21 cellular contexts compared by ENCODE assay signal in the genomic region with DNA sequence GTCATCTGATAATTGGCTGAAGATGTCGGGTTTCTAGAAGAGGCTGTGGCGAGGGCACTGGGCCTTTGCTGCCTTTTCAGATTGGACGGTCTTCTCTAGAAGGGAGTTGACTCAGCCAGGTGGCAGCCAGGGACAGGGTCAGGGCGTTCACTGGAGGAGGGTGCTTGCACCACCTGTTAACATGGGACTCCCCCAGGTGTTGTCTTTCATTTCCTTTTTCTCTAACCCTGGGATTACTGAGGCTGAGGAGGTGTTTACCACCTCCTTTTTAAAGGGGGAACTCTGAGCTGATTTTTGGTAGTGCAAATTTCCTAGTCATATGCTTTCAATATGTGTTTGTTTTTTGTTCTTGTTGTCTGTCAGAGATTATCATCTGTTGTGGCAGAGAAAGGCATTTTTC. TPM values are rescaled to one million over a fixed set of nuclear protein-coding genes. Genes with fewer than 3 reads are reported as not detected.
DNase-seq lines count a peak whose midpoint lies in the region; ATAC-seq, FAIRE-seq and TF ChIP-seq lines count a peak whose summit lies in the region.
"Had no signal": no experiment of that assay in that cellular context is flagged by ENCODE, and none has a peak within 500 bp of the region (broad histone marks: within the 10 kb centered on the region; RNA-seq: fewer than 3 reads in every experiment).

No MANE protein-coding gene starts in this region.

- no peak overlapping the region for H2AK5ac ChIP-seq in H9 (ENCODE audit: insufficient read length, low read length)
- no peak overlapping the region for H2AK5ac ChIP-seq in trophoblast cell (ENCODE audit: low read length)

- H3K4me3 Mint-ChIP-seq in H9 = no peak overlapping the region
- H3K4me3 Mint-ChIP-seq in activated T-helper 1 cell treated with anti-CD3 and anti-CD28 coated beads, Interleukin-12 subunit alpha, Interleukin-12 subunit beta, Interleukin-2, Interleukin-4 antibody, amounts not matched to agents 30 ng/mL and 10 ng/mL and 1 ng/mL, durations not matched to agents 14 hours and 24 hours and 36 hours = no peak overlapping the region
- H3K4me3 Mint-ChIP-seq: T-cell had no signal

- H3K36me3 Mint-ChIP-seq in H9 (ENCODE audit: insufficient read depth in 1 of 3, low read depth in 3 of 3) = peaks cover 0 to 24% (median 9%) of the 10 kb centered on the region in 3 experiments; a peak in 5 of 7 replicates
- H3K36me3 Mint-ChIP-seq in activated T-helper 1 cell treated with anti-CD3 and anti-CD28 coated beads, Interleukin-12 subunit alpha, Interleukin-12 subunit beta, Interleukin-2, Interleukin-4 antibody, amounts not matched to agents 30 ng/mL and 10 ng/mL and 1 ng/mL, durations not matched to agents 14 hours and 24 hours and 36 hours (ENCODE audit: low read depth) = no peaks in the 10 kb centered on the region
- H3K36me3 Mint-ChIP-seq: T-cell had no signal

- ATAC-seq in stimulated activated naive CD8-positive, alpha-beta T cell treated with anti-CD3 and anti-CD28 coated beads, Interleukin-15, Interleukin-2, amounts not matched to agents 100 U/mL and 50 U/mL, for 24 hours = no peak
- ATAC-seq: Panc1, T-cell had no signal

- H4K5ac ChIP-seq in H9 (ENCODE audit: insufficient read length, low read depth, low read length) = no peak overlapping the region

- H3K9me3 ChIP-seq in H9 (ENCODE audit: control insufficient read depth, low read depth, low read length) (no peaks in the 10 kb centered on the region), trophoblast cell (ENCODE audit: insufficient read depth, low read depth, low read length) (no peaks in the 10 kb centered on the region), stomach (peaks cover 0 to 2% (median 0%) of the 10 kb centered on the region in 4 donors)
- H3K9me3 ChIP-seq: SK-N-SH had no signal

- H3K4me1 Mint-ChIP-seq in H9 = peaks cover 31 to 59% of the 10 kb centered on the region in 2 experiments
- H3K4me1 Mint-ChIP-seq in activated T-helper 1 cell treated with anti-CD3 and anti-CD28 coated beads, Interleukin-12 subunit alpha, Interleukin-12 subunit beta, Interleukin-2, Interleukin-4 antibody, amounts not matched to agents 30 ng/mL and 10 ng/mL and 1 ng/mL, durations not matched to agents 14 hours and 24 hours and 36 hours (ENCODE audit: low read depth) = peaks cover 12% of the 10 kb centered on the region
- H3K4me1 Mint-ChIP-seq: T-cell had no signal

- intact Hi-C loops in activated T-helper 1 cell treated with anti-CD3 and anti-CD28 coated beads, Interleukin-12 subunit alpha, Interleukin-12 subunit beta, Interleukin-2, Interleukin-4 antibody, amounts not matched to agents 30 ng/mL and 10 ng/mL and 1 ng/mL, durations not matched to agents 14 hours and 24 hours and 36 hours (cut with micrococcal nuclease) = no loop called here
- intact Hi-C loops in stomach (cut with DNase I; ENCODE audit: low total_unique reads) = no loop called here

- peaks cover 4 to 7% of the 10 kb centered on the region in 2 experiments; a peak in 4 of 5 replicates for H3K9me3 Mint-ChIP-seq in H9
- peaks cover 7% of the 10 kb centered on the region for H3K9me3 Mint-ChIP-seq in activated T-helper 1 cell treated with anti-CD3 and anti-CD28 coated beads, Interleukin-12 subunit alpha, Interleukin-12 subunit beta, Interleukin-2, Interleukin-4 antibody, amounts not matched to agents 30 ng/mL and 10 ng/mL and 1 ng/mL, durations not matched to agents 14 hours and 24 hours and 36 hours

- H3K27me3 ChIP-seq in H9 (ENCODE audit: insufficient read depth, low read length) (no peaks in the 10 kb centered on the region), trophoblast cell (ENCODE audit: insufficient read depth, low read length) (no peaks in the 10 kb centered on the region), stomach (no peaks in the 10 kb centered on the region)
- H3K27me3 ChIP-seq: MG63 had no signal

- no peak overlapping the region for H4K12ac ChIP-seq in trophoblast cell (ENCODE audit: low read depth, low read length)

- no peak overlapping the region for H3K27ac ChIP-seq in H9 (ENCODE audit: insufficient read length, low read depth, low read length)
- H3K27ac ChIP-seq in trophoblast cell (ENCODE audit: low read depth, low read length) = no peak overlapping the region
- H3K27ac ChIP-seq in stomach = no peak overlapping the region
- H3K27ac ChIP-seq: C4-2B had no signal

- no peaks in the 10 kb centered on the region for H4K20me1 ChIP-seq in H9 (ENCODE audit: control insufficient read depth, insufficient read depth, insufficient read length)

- H3K79me1 ChIP-seq in H9 (ENCODE audit: insufficient read depth, low read depth, low read length, poor library complexity, severe bottlenecking) (peaks cover 3% of the 10 kb centered on the region), trophoblast cell (ENCODE audit: low read length) (no peaks in the 10 kb centered on the region)

- H4K91ac ChIP-seq in H9 (ENCODE audit: insufficient read length, low read depth, low read length) (no peak overlapping the region), trophoblast cell (ENCODE audit: low read depth, low read length) (no peak overlapping the region)

- peaks cover 15% of the 10 kb centered on the region; the same call in 1 of the 2 replicates for H3K4me1 ChIP-seq in H9 (ENCODE audit: insufficient read depth, low read length)
- peaks cover 13 to 17% of the 10 kb centered on the region in 2 experiments for H3K4me1 ChIP-seq in trophoblast cell (ENCODE audit: control insufficient read depth in 1 of 2, insufficient read depth in 2 of 2, low read length in 2 of 2)
- H3K4me1 ChIP-seq in stomach = peaks cover 0 to 30% (median 0%) of the 10 kb centered on the region in 4 donors

- H3K4ac ChIP-seq in H9 (ENCODE audit: low read depth, low read length) (no peak overlapping the region), trophoblast cell (ENCODE audit: low read depth, low read length) (no peak overlapping the region)

- DNase-seq in GM12892 (ENCODE audit: insufficient read length) (peak; percentile 14), H9 (no peak), RPMI8226 (peak; percentile 70), trophoblast cell (no peak), stomach (no peak)
- DNase-seq in stimulated activated naive CD8-positive, alpha-beta T cell treated with anti-CD3 and anti-CD28 coated beads, Interleukin-15, Interleukin-2, amounts not matched to agents 100 U/mL and 50 U/mL, for 24 hours = no peak
- no peak for DNase-seq in activated T-helper 1 cell treated with anti-CD3 and anti-CD28 coated beads, Interleukin-12 subunit alpha, Interleukin-12 subunit beta, Interleukin-2, Interleukin-4 antibody, amounts not matched to agents 30 ng/mL and 10 ng/mL and 1 ng/mL, durations not matched to agents 14 hours and 24 hours and 36 hours (ENCODE audit: low spot score)
- DNase-seq in stimulated activated CD4-positive, alpha-beta T cell treated with anti-CD3 and anti-CD28 coated beads, Interleukin-4, amount 100 ng/mL, for 4 hours = no peak
- DNase-seq: GF-D8, IMR-90, Karpas-422, MG63, NCI-H1092 treated with DMSO at 0.1 percent for 48 hours, NCI-H1694, NCI-H774, SHP77, SK-N-SH, T-cell had no signal

- TF ChIP-seq EP300 in stomach (IDR thresholded peaks at IDR 0.05) = no peak

- no peak overlapping the region for H3K14ac ChIP-seq in H9 (ENCODE audit: insufficient read depth, low read length)
- H3K14ac ChIP-seq in trophoblast cell (ENCODE audit: low read length) = no peak overlapping the region

- H3K9ac ChIP-seq in H9 (ENCODE audit: extremely low read depth, insufficient read length, low read length) = no peak overlapping the region
- no peak overlapping the region for H3K9ac ChIP-seq in trophoblast cell (ENCODE audit: low read length)
- H3K9ac ChIP-seq: SK-N-SH had no signal

- H4K8ac ChIP-seq in H9 (replicated peaks; ENCODE audit: insufficient read length, low read depth, low read length) (no peak overlapping the region), trophoblast cell (ENCODE audit: low read depth, low read length) (no peak overlapping the region)

- H3K36me3 ChIP-seq in trophoblast cell (ENCODE audit: control insufficient read depth in 1 of 2, insufficient read depth in 2 of 2, low read length in 2 of 2) (peaks cover 0 to 2% of the 10 kb centered on the region in 2 experiments), stomach (no peaks in the 10 kb centered on the region)

- H3K18ac ChIP-seq in H9 (ENCODE audit: insufficient read length, low read depth, low read length) (no peak overlapping the region), trophoblast cell (ENCODE audit: low read length) (peak overlapping the region; percentile 68)

- H3K79me2 ChIP-seq in H9 (ENCODE audit: insufficient read depth, low read length) (no peaks in the 10 kb centered on the region), trophoblast cell (ENCODE audit: control insufficient read depth, insufficient read depth, low read length, poor library complexity) (no peaks in the 10 kb centered on the region)

- H3K23ac ChIP-seq in H9 (ENCODE audit: insufficient read length, low read depth, low read length) (no peak overlapping the region), trophoblast cell (ENCODE audit: low read length) (no peak overlapping the region)

- no peaks in the 10 kb centered on the region for H3K23me2 ChIP-seq in H9 (ENCODE audit: insufficient read length, low read depth, low read length, poor library complexity, severe bottlenecking)

- no peak overlapping the region for H2AFZ ChIP-seq in H9 (ENCODE audit: low read length)
- H2AFZ ChIP-seq in trophoblast cell (ENCODE audit: insufficient read depth, low read length, poor library complexity) = no peak overlapping the region

- FAIRE-seq in GM12892 (lab: Jason Lieb, UNC) = peak; percentile 61
- FAIRE-seq: H54 had no signal

- H2BK12ac ChIP-seq in H9 (ENCODE audit: insufficient read length, low read depth, low read length) (no peak overlapping the region), trophoblast cell (ENCODE audit: low read length) (no peak overlapping the region)

- H3T11ph ChIP-seq in H9 (ENCODE audit: low read length) = no peak overlapping the region

- no peak overlapping the region for H2BK15ac ChIP-seq in H9 (ENCODE audit: low read depth, low read length)

- no CpG with 5 or more reads among the region's 4 CpGs for WGBS in H9 (ENCODE audit: extremely low coverage, insufficient read length, low lambda C conversion rate)
- WGBS in trophoblast cell (ENCODE audit: extremely low coverage, insufficient coverage, insufficient read length) = no CpG with 5 or more reads among the region's 4 CpGs
- WGBS in stomach, 5 donors = 85 to 90% (median 86%) methylated on average over 4 of the region's 4 CpGs

- TF ChIP-seq POLR2A in GM12892 (IDR thresholded peaks at IDR 0.05; ENCODE audit: low read depth, low read length) = no peak
- no peak for TF ChIP-seq POLR2A in stomach (IDR thresholded peaks at IDR 0.05)

- H2BK120ac ChIP-seq in H9 (ENCODE audit: low read depth, low read length, poor library complexity, severe bottlenecking) (no peak overlapping the region), trophoblast cell (ENCODE audit: insufficient read depth, low read length, poor library complexity) (no peak overlapping the region)

- no peak for TF ChIP-seq CTCF in H9 (conservative IDR thresholded peaks at IDR 0.05)
- no peak for TF ChIP-seq CTCF in stomach (IDR thresholded peaks at IDR 0.05)

- H3K56ac ChIP-seq in H9 (ENCODE audit: insufficient read length, low read depth, low read length) = no peak overlapping the region

- no peaks in the 10 kb centered on the region for H3K27me3 Mint-ChIP-seq in H9 (ENCODE audit: low read depth)
- H3K27me3 Mint-ChIP-seq in activated T-helper 1 cell treated with anti-CD3 and anti-CD28 coated beads, Interleukin-12 subunit alpha, Interleukin-12 subunit beta, Interleukin-2, Interleukin-4 antibody, amounts not matched to agents 30 ng/mL and 10 ng/mL and 1 ng/mL, durations not matched to agents 14 hours and 24 hours and 36 hours (ENCODE audit: insufficient read depth) = peaks cover 2% of the 10 kb centered on the region

- H2BK5ac ChIP-seq in H9 (ENCODE audit: insufficient read length, low read length) (no peak overlapping the region), trophoblast cell (ENCODE audit: low read depth, low read length, poor library complexity) (no peak overlapping the region)

- no peak overlapping the region for H3K4me2 ChIP-seq in H9 (ENCODE audit: insufficient read depth, insufficient read length, low read length)
- no peak overlapping the region for H3K4me2 ChIP-seq in trophoblast cell (ENCODE audit: low read length)
- H3K4me2 ChIP-seq: SK-N-SH had no signal

- H2BK20ac ChIP-seq in H9 (ENCODE audit: low read depth, low read length, poor library complexity, severe bottlenecking) = no peak overlapping the region

- H3K4me3 ChIP-seq in trophoblast cell (ENCODE audit: low read depth, low read length) = no peak overlapping the region
- no peak overlapping the region for H3K4me3 ChIP-seq in stomach
- H3K4me3 ChIP-seq: MG63 had no signal

- peak overlapping the region in 2 of 3 experiments; percentile 61 to 69; a peak in 2 of 7 replicates for H3K27ac Mint-ChIP-seq in H9
- no peak overlapping the region for H3K27ac Mint-ChIP-seq in activated T-helper 1 cell treated with anti-CD3 and anti-CD28 coated beads, Interleukin-12 subunit alpha, Interleukin-12 subunit beta, Interleukin-2, Interleukin-4 antibody, amounts not matched to agents 30 ng/mL and 10 ng/mL and 1 ng/mL, durations not matched to agents 14 hours and 24 hours and 36 hours
- H3K27ac Mint-ChIP-seq: T-cell had no signal

RNA-seq across cellular contexts. Expression of a gene that starts 54.0 kb away (rescaled TPM):
- 1.00 TPM for polyA plus RNA-seq in GM12892 (2012; ENCODE audit: missing spikeins)
- 11.5 and 12.1 TPM in 2 replicates for total RNA-seq in H9 (2021)
- 12.0 and 12.4 TPM in 2 replicates for polyA plus RNA-seq in trophoblast cell (2013)
- 0.57 and 0.76 TPM in 2 replicates for total RNA-seq in activated T-helper 1 cell treated with anti-CD3 and anti-CD28 coated beads, Interleukin-12 subunit alpha, Interleukin-12 subunit beta, Interleukin-2, Interleukin-4 antibody, amounts not matched to agents 30 ng/mL and 10 ng/mL and 1 ng/mL, durations not matched to agents 14 hours and 24 hours and 36 hours
- total RNA-seq in stomach = 10 to 100 TPM in 3 of 5 donors, 1 to 10 TPM in 2; 5.9 to 22.8 (median 11.3) TPM
- 1 to 10 TPM; 2.0 to 3.4 (median 2.6) TPM for polyA plus RNA-seq in stomach

Comparison
In these comparisons a context has a peak if more than half of its experiments do, and no peak if none do; other contexts are left out.
1. DNase-seq: peak in GM12892 (single experiment) and RPMI8226 (single experiment); none in H9 (single experiment), trophoblast cell (0 of 2), stimulated activated naive CD8-positive, alpha-beta T cell treated with anti-CD3 and anti-CD28 coated beads, Interleukin-15, Interleukin-2, amounts not matched to agents 100 U/mL and 50 U/mL, for 24 hours (single experiment), activated T-helper 1 cell treated with anti-CD3 and anti-CD28 coated beads, Interleukin-12 subunit alpha, Interleukin-12 subunit beta, Interleukin-2, Interleukin-4 antibody, amounts not matched to agents 30 ng/mL and 10 ng/mL and 1 ng/mL, durations not matched to agents 14 hours and 24 hours and 36 hours (single experiment), stomach (single experiment) and stimulated activated CD4-positive, alpha-beta T cell treated with anti-CD3 and anti-CD28 coated beads, Interleukin-4, amount 100 ng/mL, for 4 hours (0 of 2).